In the genomic region with DNA sequence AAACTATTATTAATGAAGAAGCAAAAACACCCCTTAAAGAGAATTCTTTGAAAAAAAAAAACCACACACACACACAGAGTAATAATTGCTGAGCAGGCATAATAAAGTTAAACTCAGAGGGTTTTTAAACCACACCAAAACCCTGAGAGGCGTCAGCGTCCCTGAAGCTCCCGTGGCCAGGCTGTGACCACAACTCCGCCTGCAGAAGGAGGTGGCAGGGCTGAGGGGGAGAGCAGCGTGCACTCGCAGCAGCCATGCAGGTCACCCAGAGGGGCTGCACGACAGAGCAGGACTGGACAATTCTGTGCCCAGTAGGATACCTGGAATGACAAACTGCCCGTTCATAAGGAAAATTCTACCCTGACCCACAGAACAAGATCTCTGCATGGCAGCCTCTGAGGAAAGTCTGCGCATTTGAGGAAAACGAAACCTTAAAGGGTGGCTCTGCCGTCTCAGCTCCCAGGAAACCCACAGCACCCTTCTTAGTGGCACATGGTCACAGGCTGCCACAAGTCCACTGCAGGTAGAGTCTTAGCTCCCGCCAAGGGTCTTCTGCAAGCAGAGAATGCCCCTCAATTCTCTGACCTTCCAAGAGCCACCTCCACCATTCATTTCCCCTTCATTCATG, we compare ENCODE assay signal across 8 cellular contexts. TPM values are rescaled to one million over a fixed set of nuclear protein-coding genes. Genes with fewer than 3 reads are reported as not detected.
DNase-seq lines count a peak whose midpoint lies in the region; ATAC-seq and FAIRE-seq lines count a peak whose summit lies in the region.

No MANE protein-coding gene starts in this region.

- peak overlapping the region; percentile 79 for H2BK12ac ChIP-seq in neuronal stem cell (ENCODE audit: low read length)

- no peak overlapping the region for H3K9ac ChIP-seq in neuronal stem cell (ENCODE audit: low read depth, low read length, poor library complexity)

- no peak overlapping the region for H3K4me2 ChIP-seq in neuronal stem cell (ENCODE audit: insufficient read depth, low read length, poor library complexity, severe bottlenecking)

- H3K14ac ChIP-seq in neuronal stem cell (ENCODE audit: low read length) = peak overlapping the region; percentile 51

- no peak overlapping the region for H2BK120ac ChIP-seq in neuronal stem cell (ENCODE audit: low read depth, low read length)

- H3K27me3 ChIP-seq in SJSA1 (replicated peaks) (no peaks in the 10 kb centered on the region), neuronal stem cell (ENCODE audit: control insufficient read depth in 3 of 3, insufficient read depth in 3 of 3, low read depth in 1 of 3, low read length in 3 of 3) (no peaks in the 10 kb centered on the region)

- no peak overlapping the region for H2BK5ac ChIP-seq in neuronal stem cell (ENCODE audit: low read length)

- peak overlapping the region; percentile 50 for H2AK5ac ChIP-seq in neuronal stem cell (ENCODE audit: low read depth, low read length)

- H3K4me3 ChIP-seq in SJSA1 (peak overlapping the region; percentile 42), neuronal stem cell (ENCODE audit: low read length in 2 of 2) (no peak overlapping the region)

- H4K8ac ChIP-seq in neuronal stem cell (ENCODE audit: low read depth, low read length) = peak overlapping the region; percentile 49

- FAIRE-seq in urothelium cell line (lab: Jason Lieb, UNC) = no peak

- DNase-seq in SJSA1 (ENCODE audit: low read depth in 1 of 2, low spot score in 2 of 2) (peak in 1 of 2 experiments; percentile 29), neuronal stem cell (ENCODE audit: low spot score) (no peak), urothelium cell line (ENCODE audit: low spot score) (peak; percentile 67), ureter (ENCODE audit: low spot score) (no peak), GF-D8 (lab: John Stamatoyannopoulos, UW) (no peak)
- peak; percentile 50 for DNase-seq in central memory CD4-positive, alpha-beta T cell

- no peak overlapping the region for H4K91ac ChIP-seq in neuronal stem cell (ENCODE audit: low read depth, low read length, poor library complexity)

- peak; percentile 68 for ATAC-seq in GM21423 (IDR thresholded peaks at IDR 0.05; ENCODE audit: unreplicated experiment)
- no peak for ATAC-seq in HG03045 (IDR thresholded peaks at IDR 0.05; ENCODE audit: unreplicated experiment)

- H3K79me1 ChIP-seq in neuronal stem cell (ENCODE audit: low read depth, low read length) = peaks cover 11% of the 10 kb centered on the region

- WGBS in neuronal stem cell (ENCODE audit: extremely low coverage in 2 of 2, insufficient read length in 2 of 2, insufficient replicate concordance in 1 of 2), 2 donors = no CpG with 5 or more reads among the region's 12 CpGs

- H3K27ac ChIP-seq in SJSA1 (no peak overlapping the region), neuronal stem cell (replicated peaks; ENCODE audit: low read length) (no peak overlapping the region)

- no peak overlapping the region for H3K4ac ChIP-seq in neuronal stem cell (ENCODE audit: low read length)

- no peak overlapping the region for H2BK15ac ChIP-seq in neuronal stem cell (ENCODE audit: low read length)

- H3K36me3 ChIP-seq in SJSA1 (no peaks in the 10 kb centered on the region), neuronal stem cell (replicated peaks in 1 of 2; ENCODE audit: control insufficient read depth in 2 of 2, insufficient read depth in 2 of 2, low read length in 2 of 2) (no peaks in the 10 kb centered on the region)

- H3K9me3 ChIP-seq in SJSA1 (replicated peaks) (no peaks in the 10 kb centered on the region), neuronal stem cell (replicated peaks in 1 of 2; ENCODE audit: control insufficient read depth in 2 of 2, insufficient read depth in 1 of 2, low read depth in 1 of 2, low read length in 2 of 2) (no peaks in the 10 kb centered on the region)

- H2AFZ ChIP-seq in neuronal stem cell (ENCODE audit: low read length) = no peak overlapping the region

- H3K4me1 ChIP-seq in SJSA1 (replicated peaks) (no peaks in the 10 kb centered on the region), neuronal stem cell (ENCODE audit: control insufficient read depth in 2 of 2, insufficient read depth in 1 of 2, low read depth in 1 of 2, low read length in 2 of 2) (peaks cover 14 to 23% of the 10 kb centered on the region in 2 donors)

- H3K18ac ChIP-seq in neuronal stem cell (ENCODE audit: low read length) = peak overlapping the region; percentile 82

- peak overlapping the region; percentile 90 for H3K23ac ChIP-seq in neuronal stem cell (ENCODE audit: low read depth, low read length, poor library complexity)

RNA-seq across cellular contexts. Expression of a gene that starts 44.0 kb away (rescaled TPM):
- total RNA-seq in SJSA1 (2014; rRNA removed; shearing (Covaris generic)) = 0.44 and 0.66 TPM in 2 replicates
- polyA plus RNA-seq in neuronal stem cell (2013, experiment 1 of 2) = 14.0 TPM
- polyA plus RNA-seq in neuronal stem cell (2013, experiment 2 of 2) = 13.8 TPM
- total RNA-seq in ureter = 16.7 TPM

Comparison
In these comparisons a context has a peak if more than half of its experiments do, and no peak if none do; other contexts are left out.
1. DNase-seq: peak in central memory CD4-positive, alpha-beta T cell (single experiment) and urothelium cell line (single experiment); none in neuronal stem cell (single experiment), ureter (single experiment) and GF-D8 (single experiment).
2. RNA of a gene that starts 44.0 kb away (total RNA-seq): 16.7 TPM in ureter (single experiment); 0.44 to 0.66 TPM in SJSA1; every median in the first group is over 10 times any median in the second.